Comparison of ENCODE assay signal across 8 cellular contexts in genomic region chr9:34380034-34380510, GRCh38. TPM values are rescaled to one million over a fixed set of nuclear protein-coding genes. Genes with fewer than 3 reads are reported as not detected.
DNase-seq lines count a peak whose midpoint lies in the region; ATAC-seq and TF ChIP-seq lines count a peak whose summit lies in the region.

No MANE protein-coding gene starts in this region.

- peak; percentile 63 for DNase-seq in activated CD8-positive, alpha-beta memory T cell treated with anti-CD3 and anti-CD28 coated beads, Interleukin-2, amount 50 U/mL, for 48 hours
- no peak for DNase-seq in activated CD8-positive, alpha-beta memory T cell treated with anti-CD3 and anti-CD28 coated beads, Interleukin-2, amount 50 U/mL, for 4 hours
- DNase-seq in brain microvascular endothelial cell (no peak), mesendoderm (no peak), upper lobe of left lung (peak in 1 of 2 donors; percentile 82), NCI-H82 treated with DMSO at 0.1 percent for 48 hours (lab: John Stamatoyannopoulos, UW; ENCODE audit: unreplicated experiment) (no peak), cerebellar nuclear complex (lab: John Stamatoyannopoulos, UW) (no peak), NCI-H187 treated with DMSO at 0.1 percent for 48 hours (lab: John Stamatoyannopoulos, UW) (no peak)

- H3K18ac ChIP-seq in mesendoderm (ENCODE audit: low read length), result no peak overlapping the region

- in situ Hi-C loops in brain microvascular endothelial cell (cut with HindIII; ENCODE audit: low pct_ligation_motif_present, low sequenced_read_pairs), result no loop called here

- no peak overlapping the region for H2AK5ac ChIP-seq in mesendoderm (ENCODE audit: low read length)

- WGBS in mesendoderm (ENCODE audit: extremely low coverage, insufficient coverage, low lambda C conversion rate), result no CpG with 5 or more reads among the region's 24 CpGs
- 34 to 44% methylated on average over 24 of the region's 24 CpGs for WGBS in upper lobe of left lung, 2 donors

- no peak overlapping the region for H2BK5ac ChIP-seq in mesendoderm (ENCODE audit: low read length)

- H3K4me2 ChIP-seq in mesendoderm (ENCODE audit: low read length), result peak overlapping the region; percentile 87

- TF ChIP-seq CTCF in brain microvascular endothelial cell (IDR thresholded peaks at IDR 0.05; ENCODE audit: low read depth, low read length, missing control alignments), result no peak
- TF ChIP-seq CTCF in upper lobe of left lung (IDR thresholded peaks at IDR 0.05), result no peak

- TF ChIP-seq EP300 in upper lobe of left lung (IDR thresholded peaks at IDR 0.05), result no peak

- no peaks in the 10 kb centered on the region for H3K27me3 ChIP-seq in brain microvascular endothelial cell (replicated peaks)
- peaks cover 3% of the 10 kb centered on the region for H3K27me3 ChIP-seq in mesendoderm (ENCODE audit: insufficient read depth, low read length, poor library complexity)
- H3K27me3 ChIP-seq in upper lobe of left lung, result no peaks in the 10 kb centered on the region

- H3K4me3 ChIP-seq in brain microvascular endothelial cell (ENCODE audit: low read depth, low read length) (peak overlapping the region; percentile 54), mesendoderm (ENCODE audit: low read length) (peak overlapping the region; percentile 47), upper lobe of left lung (peak overlapping the region in 3 of 4 donors; percentile 49 to 53 (median 50))

- TF ChIP-seq POLR2A in upper lobe of left lung (IDR thresholded peaks at IDR 0.05), result no peak

- H3K9ac ChIP-seq in mesendoderm (ENCODE audit: low read length), result peak overlapping the region; percentile 32

- no peaks in the 10 kb centered on the region for H3K9me3 ChIP-seq in upper lobe of left lung

- no peak overlapping the region for H4K8ac ChIP-seq in mesendoderm (ENCODE audit: low read depth, low read length)

- H2BK120ac ChIP-seq in mesendoderm (ENCODE audit: low read depth, low read length), result no peak overlapping the region

- H4K5ac ChIP-seq in mesendoderm (ENCODE audit: low read length), result no peak overlapping the region

- H3K4ac ChIP-seq in mesendoderm (ENCODE audit: low read depth, low read length), result no peak overlapping the region

- no peaks in the 10 kb centered on the region for H3K79me2 ChIP-seq in mesendoderm (ENCODE audit: control insufficient read depth, insufficient read depth, low read length)

- peak overlapping the region; percentile 59 for H3K56ac ChIP-seq in mesendoderm (ENCODE audit: low read length)

- H2BK15ac ChIP-seq in mesendoderm (replicated peaks; ENCODE audit: low read depth), result no peak overlapping the region

- ATAC-seq in upper lobe of left lung (ENCODE audit: low FRiP score in 2 of 2), result no peak

- no peaks in the 10 kb centered on the region for H3K79me1 ChIP-seq in mesendoderm (ENCODE audit: low read length)

- peaks cover 13% of the 10 kb centered on the region for H3K4me1 ChIP-seq in mesendoderm (ENCODE audit: control insufficient read depth, low read depth, low read length)
- peaks cover 27 to 46% (median 37%) of the 10 kb centered on the region in 4 donors for H3K4me1 ChIP-seq in upper lobe of left lung

- no peak overlapping the region for H3K23ac ChIP-seq in mesendoderm (ENCODE audit: low read length)

- H3K36me3 ChIP-seq in brain microvascular endothelial cell (replicated peaks) (no peaks in the 10 kb centered on the region), mesendoderm (ENCODE audit: control insufficient read depth, insufficient read depth, low read length) (no peaks in the 10 kb centered on the region), upper lobe of left lung (no peaks in the 10 kb centered on the region)

- H3K27ac ChIP-seq in brain microvascular endothelial cell (no peak overlapping the region), mesendoderm (ENCODE audit: low read depth, low read length) (no peak overlapping the region), upper lobe of left lung (peak overlapping the region in 1 of 4 donors; percentile 6)

RNA-seq across cellular contexts. Expression of gene MYORG, which starts 3.4 kb away (rescaled TPM):
- polyA plus RNA-seq in mesendoderm (2013, experiment 1 of 2), result 19.8 TPM
- 18.7 TPM for polyA plus RNA-seq in mesendoderm (2013, experiment 2 of 2)
- 10 to 100 TPM in 2 of 6 donors, 1 to 10 TPM in 4; 2.1 to 11.6 (median 7.4) TPM for total RNA-seq in upper lobe of left lung

RNA-seq across cellular contexts. Expression of gene NUDT2, which starts 50.7 kb away (rescaled TPM):
- polyA plus RNA-seq in mesendoderm (2013, experiment 1 of 2), result 10.2 TPM
- polyA plus RNA-seq in mesendoderm (2013, experiment 2 of 2), result 10.0 TPM
- total RNA-seq in upper lobe of left lung, result 10 to 100 TPM in 4 of 6 donors, 1 to 10 TPM in 2; 4.2 to 17.8 (median 11.2) TPM

RNA-seq across cellular contexts. Expression of gene KIF24, which starts 51.0 kb away (rescaled TPM):
- 1.9 TPM for polyA plus RNA-seq in mesendoderm (2013, experiment 1 of 2)
- polyA plus RNA-seq in mesendoderm (2013, experiment 2 of 2), result 2.0 TPM
- 1 to 10 TPM in 5 of 6 donors, under 1 TPM in 1; 0.72 to 3.2 (median 1.6) TPM for total RNA-seq in upper lobe of left lung
